8 cellular contexts compared by ENCODE assay signal in genomic region chr3:118628704-118629341, GRCh38.
DNase-seq lines count a peak whose midpoint lies in the region; ATAC-seq and TF ChIP-seq lines count a peak whose summit lies in the region.

No MANE protein-coding gene starts in this region.

- TF ChIP-seq CTCF in DOHH2 (IDR thresholded peaks at IDR 0.05; ENCODE audit: low read depth, low read length, poor library complexity, severe bottlenecking) (peak; percentile 79), heart right ventricle (IDR thresholded peaks at IDR 0.05) (peak; percentile 56 to 82 (median 70)), retinal pigment epithelial cell (conservative IDR thresholded peaks at IDR 0.05; ENCODE audit: low read depth, low read length) (peak; percentile 92)

- no peaks in the 10 kb centered on the region for H3K9me3 ChIP-seq in DOHH2 (ENCODE audit: control insufficient read depth, insufficient read depth, low read length)
- no peaks in the 10 kb centered on the region for H3K9me3 ChIP-seq in heart right ventricle

- H3K27me3 ChIP-seq in DOHH2 (ENCODE audit: control insufficient read depth, low read length), result no peaks in the 10 kb centered on the region
- no peaks in the 10 kb centered on the region for H3K27me3 ChIP-seq in heart right ventricle

- no peaks in the 10 kb centered on the region for H4K20me1 ChIP-seq in DOHH2 (ENCODE audit: control insufficient read depth, insufficient read depth, low read depth, low read length)

- intact Hi-C loops in heart right ventricle (cut with DNase I), result loop anchor here in 1 of 10 donors (10.0 kb wide), 1 partner anchor 1854 kb away; no protein-coding TSS in a partner anchor

- WGBS in heart right ventricle, 2 donors, result 6% methylated on average over 8 of the region's 8 CpGs

- no peak overlapping the region for H3K27ac ChIP-seq in DOHH2 (ENCODE audit: low read depth, low read length)
- H3K27ac ChIP-seq in heart right ventricle, result no peak overlapping the region

- H3K9me2 ChIP-seq in DOHH2 (replicated peaks; ENCODE audit: control insufficient read depth, low read length), result no peaks in the 10 kb centered on the region

- no peaks in the 10 kb centered on the region for H3K9me3 Mint-ChIP-seq in activated naive CD8-positive, alpha-beta T cell treated with anti-CD3 and anti-CD28 coated beads for 36 hours

- H3K4me1 Mint-ChIP-seq in activated naive CD8-positive, alpha-beta T cell treated with anti-CD3 and anti-CD28 coated beads for 36 hours, result peaks cover 1% of the 10 kb centered on the region

- no peaks in the 10 kb centered on the region for H3F3A ChIP-seq in DOHH2 (ENCODE audit: control insufficient read depth, insufficient read depth)

- no peaks in the 10 kb centered on the region for H3K36me3 Mint-ChIP-seq in activated naive CD8-positive, alpha-beta T cell treated with anti-CD3 and anti-CD28 coated beads for 36 hours

- no peak overlapping the region for H3K27ac Mint-ChIP-seq in activated naive CD8-positive, alpha-beta T cell treated with anti-CD3 and anti-CD28 coated beads for 36 hours

- peaks cover 5% of the 10 kb centered on the region for H3K27me3 Mint-ChIP-seq in activated naive CD8-positive, alpha-beta T cell treated with anti-CD3 and anti-CD28 coated beads for 36 hours

- DNase-seq in NCI-H2227 treated with DMSO at 0.1 percent for 48 hours (lab: John Stamatoyannopoulos, UW) (peak; percentile 54), heart right ventricle (peak; percentile 16 to 57), retinal pigment epithelial cell (ENCODE audit: low read depth) (peak; percentile 31), GF-D8 (lab: John Stamatoyannopoulos, UW) (no peak)
- peak; percentile 10 for DNase-seq in activated naive CD8-positive, alpha-beta T cell treated with anti-CD3 and anti-CD28 coated beads for 36 hours

- no peaks in the 10 kb centered on the region for H3K79me2 ChIP-seq in DOHH2 (ENCODE audit: control insufficient read depth, low read length)

- H3K4me3 Mint-ChIP-seq in activated naive CD8-positive, alpha-beta T cell treated with anti-CD3 and anti-CD28 coated beads for 36 hours, result no peak overlapping the region

- H3K4me2 ChIP-seq in DOHH2 (ENCODE audit: low read length), result no peak overlapping the region

- ATAC-seq in GM19438 (IDR thresholded peaks at IDR 0.05; ENCODE audit: low read depth, unreplicated experiment), result peak; percentile 96
- ATAC-seq in HG03354 (IDR thresholded peaks at IDR 0.05; ENCODE audit: poor library complexity, severe bottlenecking, unreplicated experiment), result peak; percentile 97
- peak in 6 of 8 donors; percentile 49 to 79 (median 72) for ATAC-seq in heart right ventricle

- H3K4me1 ChIP-seq in DOHH2 (ENCODE audit: control insufficient read depth, low read length) (no peaks in the 10 kb centered on the region), heart right ventricle (no peaks in the 10 kb centered on the region)

- no peak overlapping the region for H3K4me3 ChIP-seq in DOHH2 (ENCODE audit: low read length)
- no peak overlapping the region for H3K4me3 ChIP-seq in heart right ventricle
- H3K4me3 ChIP-seq in retinal pigment epithelial cell (ENCODE audit: low read length), result no peak overlapping the region

- H3K36me3 ChIP-seq in DOHH2 (ENCODE audit: control insufficient read depth, low read length), result no peaks in the 10 kb centered on the region
- H3K36me3 ChIP-seq in heart right ventricle, result no peaks in the 10 kb centered on the region
